In the genomic region with DNA sequence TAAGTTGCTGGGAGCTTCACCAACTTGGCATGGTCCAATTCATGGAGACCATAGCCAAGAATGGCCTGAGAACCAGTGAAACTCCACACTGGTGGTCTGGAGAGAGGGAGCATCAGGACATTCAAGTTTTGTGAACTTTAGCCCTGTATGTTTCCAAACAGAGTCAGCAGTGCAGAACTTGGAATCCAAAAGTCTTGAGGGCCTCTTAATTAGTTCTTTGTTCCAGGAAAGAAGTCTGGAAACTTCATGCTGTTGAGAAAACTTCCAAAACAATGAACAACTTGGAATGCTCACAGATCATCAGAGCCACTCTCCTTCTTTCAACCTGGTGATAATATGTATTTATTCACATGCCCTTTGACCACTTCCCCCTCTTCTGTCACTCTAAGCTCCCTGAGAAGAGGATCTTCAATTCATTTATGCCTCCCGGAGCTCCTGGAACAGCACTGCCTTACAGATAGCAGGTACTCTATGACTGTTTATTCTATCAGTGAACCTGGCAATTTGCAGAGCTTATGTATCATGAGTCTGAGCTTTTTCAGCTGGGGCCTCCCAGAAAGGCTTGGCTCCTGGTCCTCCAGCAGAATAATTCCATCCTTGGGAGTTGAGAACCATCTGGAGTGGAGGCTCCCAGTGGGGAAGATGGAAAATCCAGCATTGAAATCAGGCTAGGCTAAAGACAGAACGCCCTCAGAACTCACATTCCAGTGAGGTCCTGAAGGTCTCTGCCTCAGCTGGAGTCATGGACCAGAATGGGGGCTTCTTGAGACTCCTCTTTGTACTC, we compare ENCODE assay signal across 26 cellular contexts.
"Had no signal": no experiment of that assay in that cellular context is flagged by ENCODE, and none has a peak within 500 bp of the region (broad histone marks: within the 10 kb centered on the region; RNA-seq: fewer than 3 reads in every experiment).

No MANE protein-coding gene starts in this region.

- H3K36me3 ChIP-seq: Peyer's patch had no signal

- DNase-seq: activated CD4-positive, alpha-beta T cell treated with anti-CD3 and anti-CD28 coated beads, Interleukin-2, amount 10 ng/mL, durations not matched to agents 24 days and 14 days; activated CD4-positive, alpha-beta T cell treated with anti-CD3 and anti-CD28 coated beads, Interleukin-2, amount 50 U/mL, for 48 hours; activated CD4-positive, CD25-positive, alpha-beta regulatory T cell treated with anti-CD3 and anti-CD28 coated beads, Interleukin-2, amount 50 U/mL, for 72 hours; activated CD8-positive, alpha-beta memory T cell treated with anti-CD3 and anti-CD28 coated beads, Interleukin-2, amount 10 ng/mL, durations not matched to agents 7 days and 5 days; activated effector memory CD4-positive, alpha-beta T cell treated with Interleukin-2 at 50 U/mL for 16 hours; activated naive CD4-positive, alpha-beta T cell; activated naive CD8-positive, alpha-beta T cell treated with anti-CD3 and anti-CD28 coated beads, Interleukin-2, amount 50 U/mL, for 24 hours; activated T-cell treated with anti-CD3 and anti-CD28 coated beads, Interleukin-2, amount 50 U/mL, for 24 hours; amniotic stem cell; IMR-90; KG1; NCI-H1048; NCI-H1417; NCI-H2029; NCI-H2107; NCI-H2171 treated with DMSO at 0.1 percent for 48 hours; NCI-H226; NCI-H526 treated with DMSO at 0.1 percent for 48 hours; NK-92 treated with Interleukin-12 subunit alpha and Interleukin-12 subunit beta, amount 100 ng/mL, for 24 hours; OCI-M1; Peyer's patch; SHP77 treated with DMSO at 0.1 percent for 48 hours; T-helper 17 cell; T-helper 9 cell had no signal

- H3K4me1 ChIP-seq: Peyer's patch had no signal

- H3K27me3 ChIP-seq: Peyer's patch had no signal

- H3K4me3 ChIP-seq: Peyer's patch had no signal

- H3K9me3 ChIP-seq: Peyer's patch had no signal

- ATAC-seq: activated CD8-positive, alpha-beta memory T cell treated with anti-CD3 and anti-CD28 coated beads, Interleukin-2, amount 10 ng/mL, durations not matched to agents 7 days and 5 days; activated naive CD8-positive, alpha-beta T cell treated with anti-CD3 and anti-CD28 coated beads, Interleukin-2, amount 50 U/mL, for 24 hours; T-helper 17 cell; WTC11 had no signal

- H3K27ac ChIP-seq: Peyer's patch, RWPE1 had no signal
